In the genomic region with DNA sequence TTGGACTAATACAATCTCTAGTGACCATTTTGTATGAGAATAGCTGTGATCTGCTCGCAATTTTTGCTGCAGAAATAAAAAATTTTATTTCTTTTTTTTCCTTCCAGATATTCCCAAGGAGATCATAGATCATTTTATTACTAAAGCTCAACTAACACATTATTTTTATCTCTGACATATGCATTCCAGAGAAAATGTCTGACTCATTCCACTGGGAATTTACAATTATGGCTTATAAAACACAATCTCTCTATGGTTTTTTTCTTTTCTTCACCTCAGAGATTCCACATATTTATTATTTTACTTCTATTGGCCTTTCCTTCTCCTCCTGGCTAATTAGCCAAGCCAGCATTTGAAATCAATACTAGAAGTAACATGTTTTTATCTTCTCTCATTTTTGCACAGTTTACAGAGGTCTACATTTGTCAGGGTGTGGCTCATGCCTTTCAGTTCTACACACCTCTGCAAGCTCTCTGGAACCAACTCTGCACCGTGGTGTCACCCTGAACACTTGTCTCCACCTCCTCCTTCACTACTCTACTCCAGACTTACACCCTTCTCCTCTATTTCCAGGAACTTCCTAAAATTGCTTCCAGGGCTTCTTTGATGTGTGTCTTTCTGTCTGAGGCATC, we compare ENCODE assay signal across 20 cellular contexts. TPM values are rescaled to one million over a fixed set of nuclear protein-coding genes. Genes with fewer than 3 reads are reported as not detected.
"Had no signal": no experiment of that assay in that cellular context is flagged by ENCODE, and none has a peak within 500 bp of the region (broad histone marks: within the 10 kb centered on the region; RNA-seq: fewer than 3 reads in every experiment).

No MANE protein-coding gene starts in this region.

- H3K4me3 Mint-ChIP-seq: activated CD8-positive, alpha-beta memory T cell treated with anti-CD3 and anti-CD28 coated beads, Interleukin-2, amount 10 ng/mL, durations not matched to agents 7 days and 5 days; activated naive CD4-positive, alpha-beta T cell treated with anti-CD3 and anti-CD28 coated beads for 36 hours; activated naive CD8-positive, alpha-beta T cell treated with anti-CD3 and anti-CD28 coated beads, Interleukin-2, amount 50 U/mL, for 24 hours; natural killer cell treated with Interleukin-12 subunit alpha and Interleukin-12 subunit beta and Interleukin-15 and Interleukin-18, amount 100 ng/mL, for 72 hours had no signal

- H3K9me3 Mint-ChIP-seq: activated T-helper 2 cell treated with anti-CD3 and anti-CD28 coated beads, Interferon-gamma antibody, Interleukin-2, Interleukin-4, amounts not matched to agents 10 μg/mL and 5 μg/mL and 100 μg/mL, durations not matched to agents 14 hours and 24 hours and 36 hours had no signal

- H3K27ac Mint-ChIP-seq: activated CD8-positive, alpha-beta memory T cell treated with anti-CD3 and anti-CD28 coated beads, Interleukin-2, amount 10 ng/mL, durations not matched to agents 7 days and 5 days; activated naive CD4-positive, alpha-beta T cell treated with anti-CD3 and anti-CD28 coated beads for 36 hours; activated naive CD8-positive, alpha-beta T cell treated with anti-CD3 and anti-CD28 coated beads, Interleukin-2, amount 50 U/mL, for 24 hours; activated T-helper 2 cell treated with anti-CD3 and anti-CD28 coated beads, Interferon-gamma antibody, Interleukin-2, Interleukin-4, amounts not matched to agents 10 μg/mL and 5 μg/mL and 100 μg/mL, durations not matched to agents 14 hours and 24 hours and 36 hours; natural killer cell treated with Interleukin-12 subunit alpha and Interleukin-12 subunit beta and Interleukin-15 and Interleukin-18, amount 100 ng/mL, for 72 hours had no signal

- H3K4me1 Mint-ChIP-seq: activated CD8-positive, alpha-beta memory T cell treated with anti-CD3 and anti-CD28 coated beads, Interleukin-2, amount 10 ng/mL, durations not matched to agents 7 days and 5 days; activated naive CD8-positive, alpha-beta T cell treated with anti-CD3 and anti-CD28 coated beads, Interleukin-2, amount 50 U/mL, for 24 hours had no signal

- H3K27me3 Mint-ChIP-seq: activated CD8-positive, alpha-beta memory T cell treated with anti-CD3 and anti-CD28 coated beads, Interleukin-2, amount 10 ng/mL, durations not matched to agents 7 days and 5 days; activated naive CD8-positive, alpha-beta T cell treated with anti-CD3 and anti-CD28 coated beads, Interleukin-2, amount 50 U/mL, for 24 hours; natural killer cell treated with Interleukin-12 subunit alpha and Interleukin-12 subunit beta and Interleukin-15 and Interleukin-18, amount 100 ng/mL, for 72 hours had no signal

- DNase-seq: activated CD4-positive, alpha-beta T cell treated with anti-CD3 and anti-CD28 coated beads, Interleukin-2, amount 50 U/mL, for 48 hours; activated CD8-positive, alpha-beta memory T cell treated with anti-CD3 and anti-CD28 coated beads, Interleukin-2, amount 10 ng/mL, durations not matched to agents 7 days and 5 days; activated naive CD4-positive, alpha-beta T cell treated with anti-CD3 and anti-CD28 coated beads for 36 hours; activated naive CD8-positive, alpha-beta T cell treated with anti-CD3 and anti-CD28 coated beads, Interleukin-2, amount 50 U/mL, for 24 hours; activated T-cell treated with anti-CD3 and anti-CD28 coated beads, Interleukin-2, amount 50 U/mL, for 1 hour; body of pancreas; central memory CD4-positive, alpha-beta T cell; colonic mucosa; hippocampal formation; left ventricle myocardium inferior; mesenchymal stem cell; retina; stimulated activated CD4-positive, alpha-beta T cell treated with anti-CD3 and anti-CD28 coated beads, Interleukin-15, amount 100 ng/mL, for 24 hours; stimulated activated CD4-positive, alpha-beta T cell treated with anti-CD3 and anti-CD28 coated beads, Interleukin-4, amount 100 ng/mL, for 1 hour; stimulated activated naive CD4-positive, alpha-beta T cell; T-helper 1 cell; T1000; transverse colon had no signal

- H3K36me3 Mint-ChIP-seq: activated CD8-positive, alpha-beta memory T cell treated with anti-CD3 and anti-CD28 coated beads, Interleukin-2, amount 10 ng/mL, durations not matched to agents 7 days and 5 days; natural killer cell treated with Interleukin-12 subunit alpha and Interleukin-12 subunit beta and Interleukin-15 and Interleukin-18, amount 100 ng/mL, for 72 hours had no signal

RNA-seq across cellular contexts. Expression of a gene that starts 59.8 kb away (rescaled TPM):
- total RNA-seq: activated CD8-positive, alpha-beta memory T cell treated with anti-CD3 and anti-CD28 coated beads, Interleukin-2, amount 10 ng/mL, durations not matched to agents 7 days and 5 days; activated naive CD4-positive, alpha-beta T cell treated with anti-CD3 and anti-CD28 coated beads for 36 hours; activated T-helper 2 cell treated with anti-CD3 and anti-CD28 coated beads, Interferon-gamma antibody, Interleukin-2, Interleukin-4, amounts not matched to agents 10 μg/mL and 5 μg/mL and 100 μg/mL, durations not matched to agents 14 hours and 24 hours and 36 hours; natural killer cell treated with Interleukin-12 subunit alpha and Interleukin-12 subunit beta and Interleukin-15 and Interleukin-18, amount 100 ng/mL, for 72 hours had no signal
